ENCODE assay signal across 14 cellular contexts in genomic region chr9:135862781-135863180, GRCh38. TPM values are rescaled to one million over a fixed set of nuclear protein-coding genes. Genes with fewer than 3 reads are reported as not detected.
A peak's percentile ranks its signal among the peaks of the same experiment; 100 is the strongest.
DNase-seq lines count a peak whose midpoint lies in the region; ATAC-seq and TF ChIP-seq lines count a peak whose summit lies in the region.
"Had no signal": no experiment of that assay in that cellular context is flagged by ENCODE, and none has a peak within 500 bp of the region (broad histone marks: within the 10 kb centered on the region; RNA-seq: fewer than 3 reads in every experiment).

No MANE protein-coding gene starts in this region.

- H3K27me3 ChIP-seq in endodermal cell (ENCODE audit: control insufficient read depth, insufficient read depth, low read length, poor library complexity, severe bottlenecking): no peaks in the 10 kb centered on the region
- no peaks in the 10 kb centered on the region for H3K27me3 ChIP-seq in Caco-2 (replicated peaks; ENCODE audit: control insufficient read depth, insufficient read depth, low read length)

- DNase-seq in activated T-cell treated with anti-CD3 and anti-CD28 coated beads, Interleukin-2, amount 50 U/mL, for 24 hours: no peak
- DNase-seq in activated T-cell treated with anti-CD3 and anti-CD28 coated beads, Interleukin-2, amount 50 U/mL, for 1 hour: no peak
- DNase-seq in endodermal cell: no peak
- DNase-seq in GM03348 (ENCODE audit: low spot score): no peak
- no peak for DNase-seq in Caco-2
- DNase-seq: C1 segment of cervical spinal cord; CD4-positive, alpha-beta memory T cell; COR-L47; DMS153; DND-41; GOT3; HFFc6 had no signal

- H3K4me1 ChIP-seq in endodermal cell (ENCODE audit: control insufficient read depth, insufficient read depth, low read length) (no peaks in the 10 kb centered on the region), Caco-2 (no peaks in the 10 kb centered on the region)
- H3K4me1 ChIP-seq: HAP-1 had no signal

- no peaks in the 10 kb centered on the region for H3K9me3 Mint-ChIP-seq in activated T-cell treated with anti-CD3 and anti-CD28 coated beads, Interleukin-2, amount 50 U/mL, for 24 hours
- H3K9me3 Mint-ChIP-seq in activated T-helper 17 cell treated with anti-CD3 and anti-CD28 coated beads, Interleukin-2, amount 50 U/mL, for 72 hours: no peaks in the 10 kb centered on the region
- no peaks in the 10 kb centered on the region for H3K9me3 Mint-ChIP-seq in endodermal cell
- H3K9me3 Mint-ChIP-seq in Caco-2 (ENCODE audit: unreplicated experiment): no peaks in the 10 kb centered on the region
- H3K9me3 Mint-ChIP-seq: CD4-positive, alpha-beta memory T cell; HFFc6 had no signal

- intact Hi-C loops in Caco-2 (cut with micrococcal nuclease; ENCODE audit: unreplicated experiment): loop anchor here (5.0 to 10.0 kb wide), 2 partner anchors 45 to 82 kb away; partner anchors contain the start of gene CAMSAP1

- H3K4me1 Mint-ChIP-seq in activated T-cell treated with anti-CD3 and anti-CD28 coated beads, Interleukin-2, amount 50 U/mL, for 24 hours (ENCODE audit: low read depth): peaks cover 38% of the 10 kb centered on the region
- peaks cover 38% of the 10 kb centered on the region for H3K4me1 Mint-ChIP-seq in activated T-helper 17 cell treated with anti-CD3 and anti-CD28 coated beads, Interleukin-2, amount 50 U/mL, for 72 hours
- H3K4me1 Mint-ChIP-seq in endodermal cell: peaks cover 9% of the 10 kb centered on the region
- no peaks in the 10 kb centered on the region for H3K4me1 Mint-ChIP-seq in Caco-2 (ENCODE audit: low read depth, unreplicated experiment)

- CTCF ChIA-PET in Caco-2 (lab: Charles Lee): no interaction called here

- H3K36me3 ChIP-seq in endodermal cell (ENCODE audit: control insufficient read depth, insufficient read depth, low read length) (peaks cover 53% of the 10 kb centered on the region), Caco-2 (ENCODE audit: control insufficient read depth, insufficient read depth, low read length) (no peaks in the 10 kb centered on the region)

- H3K27me3 Mint-ChIP-seq in activated T-cell treated with anti-CD3 and anti-CD28 coated beads, Interleukin-2, amount 50 U/mL, for 24 hours: no peaks in the 10 kb centered on the region
- no peaks in the 10 kb centered on the region for H3K27me3 Mint-ChIP-seq in activated T-helper 17 cell treated with anti-CD3 and anti-CD28 coated beads, Interleukin-2, amount 50 U/mL, for 72 hours
- H3K27me3 Mint-ChIP-seq in endodermal cell (ENCODE audit: insufficient read depth) (no peaks in the 10 kb centered on the region), Caco-2 (ENCODE audit: insufficient read depth, unreplicated experiment) (no peaks in the 10 kb centered on the region)
- H3K27me3 Mint-ChIP-seq: CD4-positive, alpha-beta memory T cell had no signal

- H3K4me3 ChIP-seq in endodermal cell (ENCODE audit: low read length) (no peak overlapping the region), Caco-2 (ENCODE audit: low read depth, low read length) (no peak overlapping the region)
- H3K4me3 ChIP-seq: HAP-1 had no signal

- H3K4me3 Mint-ChIP-seq in activated T-cell treated with anti-CD3 and anti-CD28 coated beads, Interleukin-2, amount 50 U/mL, for 24 hours: no peak overlapping the region
- H3K4me3 Mint-ChIP-seq in activated T-helper 17 cell treated with anti-CD3 and anti-CD28 coated beads, Interleukin-2, amount 50 U/mL, for 72 hours: peak overlapping the region; percentile 49
- no peak overlapping the region for H3K4me3 Mint-ChIP-seq in endodermal cell
- no peak overlapping the region for H3K4me3 Mint-ChIP-seq in Caco-2 (ENCODE audit: unreplicated experiment)
- H3K4me3 Mint-ChIP-seq: CD4-positive, alpha-beta memory T cell; HFFc6 had no signal

- TF ChIP-seq CTCF in endodermal cell (conservative IDR thresholded peaks at IDR 0.05) (no peak), Caco-2 (IDR thresholded peaks at IDR 0.05; ENCODE audit: insufficient read depth in 1 of 2, low read depth in 1 of 2, low read length in 1 of 2, severe bottlenecking in 1 of 2, unreplicated experiment in 1 of 2) (no peak)

- H3K27ac ChIP-seq in endodermal cell (ENCODE audit: low read depth, low read length): no peak overlapping the region

- no peaks in the 10 kb centered on the region for H3K9me3 ChIP-seq in endodermal cell (ENCODE audit: control insufficient read depth, low read length)
- H3K9me3 ChIP-seq in Caco-2: no peaks in the 10 kb centered on the region
- H3K9me3 ChIP-seq: HAP-1 had no signal

- 94 to 98% methylated on average over 7 of the region's 7 CpGs for WGBS in endodermal cell (ENCODE audit: insufficient coverage in 1 of 2, insufficient read length in 1 of 2), 2 experiments

- peak; percentile 83 for ATAC-seq in activated T-helper 17 cell treated with anti-CD3 and anti-CD28 coated beads, Interleukin-2, amount 50 U/mL, for 72 hours (replicated peaks)

- H3K27ac Mint-ChIP-seq in activated T-cell treated with anti-CD3 and anti-CD28 coated beads, Interleukin-2, amount 50 U/mL, for 24 hours: peak overlapping the region; percentile 24
- H3K27ac Mint-ChIP-seq in activated T-helper 17 cell treated with anti-CD3 and anti-CD28 coated beads, Interleukin-2, amount 50 U/mL, for 72 hours: peak overlapping the region; percentile 55
- peak overlapping the region; percentile 7 for H3K27ac Mint-ChIP-seq in endodermal cell
- H3K27ac Mint-ChIP-seq in Caco-2 (ENCODE audit: unreplicated experiment): no peak overlapping the region
- H3K27ac Mint-ChIP-seq: HFFc6 had no signal

- H3K36me3 Mint-ChIP-seq in activated T-cell treated with anti-CD3 and anti-CD28 coated beads, Interleukin-2, amount 50 U/mL, for 24 hours (ENCODE audit: low read depth): peaks cover 71% of the 10 kb centered on the region
- H3K36me3 Mint-ChIP-seq in activated T-helper 17 cell treated with anti-CD3 and anti-CD28 coated beads, Interleukin-2, amount 50 U/mL, for 72 hours (ENCODE audit: low read depth): peaks cover 78% of the 10 kb centered on the region
- peaks cover 53% of the 10 kb centered on the region for H3K36me3 Mint-ChIP-seq in endodermal cell (ENCODE audit: low read depth)
- peaks cover 31% of the 10 kb centered on the region for H3K36me3 Mint-ChIP-seq in Caco-2 (ENCODE audit: insufficient read depth, unreplicated experiment)

- POLR2A ChIA-PET in Caco-2 (lab: Charles Lee): no interaction called here

- no peak overlapping the region for H3K9ac ChIP-seq in endodermal cell (ENCODE audit: extremely low read depth, low read length, poor library complexity, severe bottlenecking)

- BruUV-seq in Caco-2 (replicated peaks; lab: Mats Ljungman, UMichigan): no TSS peak

RNA-seq across cellular contexts. Expression of gene CAMSAP1, which starts 44.6 kb away (rescaled TPM):
- total RNA-seq in activated T-helper 17 cell treated with anti-CD3 and anti-CD28 coated beads, Interleukin-2, amount 50 U/mL, for 72 hours: 10 to 100 TPM; 37.8 to 46.2 TPM
- total RNA-seq in endodermal cell: 10 to 100 TPM; 40.1 to 43.1 TPM
- 36.8 TPM for polyA plus RNA-seq in endodermal cell (2013, experiment 1 of 2)
- polyA plus RNA-seq in endodermal cell (2013, experiment 2 of 2): 37.7 TPM
- total RNA-seq in Caco-2 (2022): 31.3 and 38.2 TPM in 2 replicates
